In genomic region chr5:39531299-39531698, GRCh38 we compare ENCODE assay signal across 18 cellular contexts.
DNase-seq lines count a peak whose midpoint lies in the region; ATAC-seq and TF ChIP-seq lines count a peak whose summit lies in the region.
"Had no signal": no experiment of that assay in that cellular context is flagged by ENCODE, and none has a peak within 500 bp of the region (broad histone marks: within the 10 kb centered on the region; RNA-seq: fewer than 3 reads in every experiment).

No MANE protein-coding gene starts in this region.

- TF ChIP-seq CTCF in Caco-2 (IDR thresholded peaks at IDR 0.05; ENCODE audit: insufficient read depth in 1 of 2, low read depth in 1 of 2, low read length in 1 of 2, severe bottlenecking in 1 of 2, unreplicated experiment in 1 of 2) (no peak), hepatocyte (IDR thresholded peaks at IDR 0.05; ENCODE audit: poor library complexity) (no peak), mucosa of descending colon (IDR thresholded peaks at IDR 0.05) (no peak), HFFc6 (IDR thresholded peaks at IDR 0.05) (no peak), gastrocnemius medialis (IDR thresholded peaks at IDR 0.05 in 4 of 5, conservative IDR thresholded peaks at IDR 0.05 in 1 of 5) (no peak)

- ATAC-seq in mucosa of descending colon = peak; percentile 55
- ATAC-seq in gastrocnemius medialis = no peak
- ATAC-seq: A549 had no signal

- H3K4me3 ChIP-seq in Caco-2 (ENCODE audit: low read depth, low read length) (no peak overlapping the region), hepatocyte (no peak overlapping the region), mucosa of descending colon (no peak overlapping the region), gastrocnemius medialis (no peak overlapping the region)
- H3K4me3 ChIP-seq: A549 had no signal

- H3K4me1 Mint-ChIP-seq in Caco-2 (ENCODE audit: low read depth, unreplicated experiment) = peaks cover 52% of the 10 kb centered on the region
- peaks cover 15% of the 10 kb centered on the region for H3K4me1 Mint-ChIP-seq in HFFc6 (ENCODE audit: low read depth)
- H3K4me1 Mint-ChIP-seq: CD4-positive, alpha-beta memory T cell had no signal

- H3K27me3 Mint-ChIP-seq in Caco-2 (ENCODE audit: insufficient read depth, unreplicated experiment) (no peaks in the 10 kb centered on the region), HFFc6 (ENCODE audit: insufficient read depth) (no peaks in the 10 kb centered on the region)

- H3K36me3 Mint-ChIP-seq in Caco-2 (ENCODE audit: insufficient read depth, unreplicated experiment) = no peaks in the 10 kb centered on the region
- no peaks in the 10 kb centered on the region for H3K36me3 Mint-ChIP-seq in HFFc6 (ENCODE audit: low read depth)
- H3K36me3 Mint-ChIP-seq: CD14-positive monocyte; CD4-positive, alpha-beta memory T cell had no signal

- H3K27me3 ChIP-seq in Caco-2 (replicated peaks; ENCODE audit: control insufficient read depth, insufficient read depth, low read length) = no peaks in the 10 kb centered on the region
- no peaks in the 10 kb centered on the region for H3K27me3 ChIP-seq in hepatocyte
- H3K27me3 ChIP-seq in gastrocnemius medialis = no peaks in the 10 kb centered on the region

- no peaks in the 10 kb centered on the region for H3K9me2 ChIP-seq in hepatocyte (replicated peaks; ENCODE audit: insufficient read depth)

- CTCF ChIA-PET in Caco-2 (lab: Charles Lee) = no interaction called here

- H2AFZ ChIP-seq in hepatocyte = no peak overlapping the region

- H3K27ac Mint-ChIP-seq in Caco-2 (ENCODE audit: unreplicated experiment) (peak overlapping the region; percentile 25), HFFc6 (no peak overlapping the region)
- H3K27ac Mint-ChIP-seq: CD4-positive, alpha-beta memory T cell; H9 had no signal

- no TSS peak for BruUV-seq in Caco-2 (replicated peaks; lab: Mats Ljungman, UMichigan)

- H3K27ac ChIP-seq in hepatocyte (peak overlapping the region; percentile 61), gastrocnemius medialis (no peak overlapping the region)
- H3K27ac ChIP-seq: A549 had no signal

- DNase-seq in Caco-2 (no peak), OCI-M1 (lab: John Stamatoyannopoulos, UW) (peak; percentile 10), hepatocyte (ENCODE audit: low spot score) (no peak), mucosa of descending colon (peak in 1 of 3 donors; percentile 23), C1 segment of cervical spinal cord (lab: John Stamatoyannopoulos, UW) (no peak), HFFc6 (no peak), gastrocnemius medialis (no peak)
- DNase-seq: AML-193; Calu3; CD4-positive, alpha-beta memory T cell; DMS79 treated with DMSO at 0.1 percent for 48 hours; GF-D8; GOT3; H9; IMR-90; KBM-7 had no signal

- no peak overlapping the region for H3K4me2 ChIP-seq in hepatocyte
- H3K4me2 ChIP-seq: A549 had no signal

- in situ Hi-C loops in gastrocnemius medialis (cut with MboI; ENCODE audit: low sequenced_read_pairs in 4 of 4) = loop anchor here in 1 of 4 donors (25.0 kb wide), 1 partner anchor 144 kb away; no protein-coding TSS in a partner anchor

- H3K4me1 ChIP-seq in Caco-2 (peaks cover 70% of the 10 kb centered on the region), hepatocyte (ENCODE audit: insufficient read depth) (peaks cover 40% of the 10 kb centered on the region), mucosa of descending colon (ENCODE audit: low read depth) (peaks cover 4% of the 10 kb centered on the region), gastrocnemius medialis (no peaks in the 10 kb centered on the region)

- TF ChIP-seq POLR2A in gastrocnemius medialis (IDR thresholded peaks at IDR 0.05) = no peak

- H4K20me1 ChIP-seq in hepatocyte (ENCODE audit: insufficient read depth, poor library complexity, severe bottlenecking) = no peaks in the 10 kb centered on the region

- intact Hi-C loops in Caco-2 (cut with micrococcal nuclease; ENCODE audit: unreplicated experiment) (no loop called here), mucosa of descending colon (cut with DNase I, micrococcal nuclease) (no loop called here), gastrocnemius medialis (cut with DNase I; ENCODE audit: low total_unique reads) (no loop called here)

- POLR2A ChIA-PET in Caco-2 (lab: Charles Lee) = no interaction called here

- H3K36me3 ChIP-seq in Caco-2 (ENCODE audit: control insufficient read depth, insufficient read depth, low read length) (no peaks in the 10 kb centered on the region), hepatocyte (replicated peaks; ENCODE audit: insufficient read depth, low read depth) (no peaks in the 10 kb centered on the region), mucosa of descending colon (ENCODE audit: low read depth) (no peaks in the 10 kb centered on the region), gastrocnemius medialis (no peaks in the 10 kb centered on the region)

- H3K9me3 Mint-ChIP-seq in Caco-2 (ENCODE audit: unreplicated experiment) (no peaks in the 10 kb centered on the region), HFFc6 (no peaks in the 10 kb centered on the region)
- H3K9me3 Mint-ChIP-seq: CD4-positive, alpha-beta memory T cell; H9 had no signal

- H3K9me3 ChIP-seq in Caco-2 (no peaks in the 10 kb centered on the region), hepatocyte (ENCODE audit: low read depth) (no peaks in the 10 kb centered on the region), mucosa of descending colon (no peaks in the 10 kb centered on the region), gastrocnemius medialis (no peaks in the 10 kb centered on the region)
- H3K9me3 ChIP-seq: A549 had no signal

- no peaks in the 10 kb centered on the region for H3K79me2 ChIP-seq in hepatocyte

- H3K4me3 Mint-ChIP-seq in Caco-2 (ENCODE audit: unreplicated experiment) = no peak overlapping the region
- no peak overlapping the region for H3K4me3 Mint-ChIP-seq in HFFc6
- H3K4me3 Mint-ChIP-seq: CD14-positive monocyte; CD4-positive, alpha-beta memory T cell; H9 had no signal
